In the genomic region with DNA sequence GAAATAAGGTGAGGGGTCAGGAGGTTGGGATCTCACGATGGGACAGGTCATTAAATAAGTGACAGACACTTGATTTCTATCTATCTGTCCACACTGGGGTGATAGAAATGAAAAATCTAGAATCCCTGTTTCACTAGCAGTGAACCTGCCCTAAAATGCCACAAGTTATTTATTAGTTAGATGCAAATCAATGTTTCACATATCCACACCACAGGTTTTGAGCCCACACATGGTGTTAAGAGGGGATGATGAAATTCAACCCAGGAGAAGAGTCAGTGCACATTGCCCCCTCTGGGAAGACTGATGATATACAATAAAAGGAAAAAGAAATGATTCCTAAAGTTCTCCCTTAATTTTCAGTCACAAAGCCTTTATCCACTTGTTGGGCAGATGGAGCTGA, we compare ENCODE assay signal across 26 cellular contexts. TPM values are rescaled to one million over a fixed set of nuclear protein-coding genes. Genes with fewer than 3 reads are reported as not detected.
DNase-seq lines count a peak whose midpoint lies in the region; ATAC-seq, FAIRE-seq and TF ChIP-seq lines count a peak whose summit lies in the region.
"Had no signal": no experiment of that assay in that cellular context is flagged by ENCODE, and none has a peak within 500 bp of the region (broad histone marks: within the 10 kb centered on the region; RNA-seq: fewer than 3 reads in every experiment).

No MANE protein-coding gene starts in this region.

- ATAC-seq in GM18873 (IDR thresholded peaks at IDR 0.05; ENCODE audit: low FRiP score, unreplicated experiment) (peak; percentile 57), GM21447 (IDR thresholded peaks at IDR 0.05; ENCODE audit: unreplicated experiment) (peak; percentile 49), HG03159 (IDR thresholded peaks at IDR 0.05; ENCODE audit: unreplicated experiment) (peak; percentile 45), HG02884 (IDR thresholded peaks at IDR 0.05; ENCODE audit: unreplicated experiment) (no peak)
- ATAC-seq: activated CD8-positive, alpha-beta T cell treated with anti-CD3 and anti-CD28 coated beads, Interleukin-2, amount 10 ng/mL, durations not matched to agents 7 days and 5 days; activated T-cell treated with anti-CD3 and anti-CD28 coated beads, Interleukin-2, amount 50 U/mL, for 72 hours; body of pancreas; CD8-positive, alpha-beta T cell; naive thymus-derived CD8-positive, alpha-beta T cell had no signal

- H2BK5ac ChIP-seq in H1 (ENCODE audit: low read depth, low read length): no peak overlapping the region

- no peak overlapping the region for H3K56ac ChIP-seq in H1 (replicated peaks; ENCODE audit: insufficient read length, low read depth, low read length)

- no peak overlapping the region for H2BK12ac ChIP-seq in H1 (ENCODE audit: low read depth, low read length)

- no peak overlapping the region for H2AK5ac ChIP-seq in H1 (ENCODE audit: low read depth, low read length)

- 0 out of 2 replicates have a peak overlapping the region, but pooled peaks have one; percentile 48 for H4K8ac ChIP-seq in H1 (ENCODE audit: extremely low read depth, insufficient read depth, low read length)

- H3K4me3 ChIP-seq in H1 (ENCODE audit: extremely low read depth in 1 of 4, insufficient read depth in 2 of 4, low read depth in 3 of 4, low read length in 4 of 4) (no peak overlapping the region), colonic mucosa (no peak overlapping the region)
- H3K4me3 ChIP-seq: body of pancreas, stomach, upper lobe of left lung had no signal

- H4K91ac ChIP-seq in H1 (replicated peaks; ENCODE audit: insufficient read length, low read length): no peak overlapping the region

- H2AFZ ChIP-seq in H1 (ENCODE audit: low read length): no peak overlapping the region

- no peak for DNase-seq in H1 (ENCODE audit: low read depth in 1 of 2, low spot score in 2 of 2)
- DNase-seq in NCI-H1436 (lab: John Stamatoyannopoulos, UW): no peak
- no peak for DNase-seq in activated T-cell treated with anti-CD3 and anti-CD28 coated beads, Interleukin-2, amount 50 U/mL, for 1 hour
- DNase-seq in colonic mucosa: no peak
- DNase-seq: activated CD8-positive, alpha-beta T cell treated with anti-CD3 and anti-CD28 coated beads, Interleukin-2, amount 10 ng/mL, durations not matched to agents 7 days and 5 days; activated naive CD8-positive, alpha-beta T cell treated with anti-CD3 and anti-CD28 coated beads for 36 hours; activated T-cell treated with anti-CD3 and anti-CD28 coated beads, Interleukin-2, amount 50 U/mL, for 72 hours; body of pancreas; CD8-positive, alpha-beta T cell; cortex of kidney; DND-41; foreskin fibroblast; H7; KG1; mesenchymal stem cell; naive thymus-derived CD8-positive, alpha-beta T cell; NCI-H524 treated with DMSO at 0.1 percent for 48 hours; SHP77; stimulated activated CD4-positive, alpha-beta T cell treated with anti-CD3 and anti-CD28 coated beads, Interleukin-2, amount 100 ng/mL, for 48 hours; stomach; upper lobe of left lung had no signal

- H3K4me1 ChIP-seq in H1 (replicated peaks in 1 of 4; ENCODE audit: control insufficient read depth in 3 of 4, insufficient read depth in 4 of 4, low read length in 3 of 4) (no peaks in the 10 kb centered on the region), colonic mucosa (no peaks in the 10 kb centered on the region)
- H3K4me1 ChIP-seq: body of pancreas, stomach had no signal

- H3K14ac ChIP-seq in H1 (ENCODE audit: insufficient read length): no peak overlapping the region

- H4K20me1 ChIP-seq in H1 (replicated peaks in 1 of 2; ENCODE audit: control insufficient read depth in 1 of 2, insufficient read depth in 2 of 2, low read length in 2 of 2): no peaks in the 10 kb centered on the region

- H4K5ac ChIP-seq in H1 (ENCODE audit: insufficient read length, low read depth, low read length): no peak overlapping the region

- peaks cover 2% of the 10 kb centered on the region; the same call in 1 of the 2 replicates for H3K79me1 ChIP-seq in H1 (ENCODE audit: low read depth, low read length)

- H2BK15ac ChIP-seq in H1 (ENCODE audit: low read length): peak overlapping the region; percentile 47; the same call in 1 of the 2 replicates

- no peak overlapping the region for H3K4ac ChIP-seq in H1 (replicated peaks; ENCODE audit: insufficient read length, low read depth, low read length)

- no peaks in the 10 kb centered on the region for H3K9me3 ChIP-seq in H1 (ENCODE audit: insufficient read depth in 2 of 2, low read depth in 1 of 2, low read length in 1 of 2)
- no peaks in the 10 kb centered on the region for H3K9me3 ChIP-seq in colonic mucosa
- H3K9me3 ChIP-seq: body of pancreas, upper lobe of left lung had no signal

- no peak for FAIRE-seq in H1 (lab: Jason Lieb, UNC)
- FAIRE-seq: endothelial cell of umbilical vein had no signal

- H3K79me2 ChIP-seq in H1 (ENCODE audit: control insufficient read depth in 1 of 2, insufficient read depth in 2 of 2, low read length in 2 of 2): no peaks in the 10 kb centered on the region

- no peak overlapping the region for H3K18ac ChIP-seq in H1 (ENCODE audit: extremely low read depth, low read length)

- H3K23me2 ChIP-seq in H1 (ENCODE audit: low read depth, low read length): no peaks in the 10 kb centered on the region

- H2BK20ac ChIP-seq in H1 (ENCODE audit: low read length): no peak overlapping the region

- CTCF ChIA-PET in H1 (lab: Charles Lee; ENCODE audit: partially characterized antibody): interaction anchor here (0.7 to 1.3 kb wide), 4 partner anchors 12 to 304 kb away, joined by 3 to 4 read pairs (median 4); no protein-coding TSS in a partner anchor

- no peak overlapping the region for H2BK120ac ChIP-seq in H1 (replicated peaks; ENCODE audit: low read depth, low read length)

- H3K36me3 ChIP-seq in H1 (ENCODE audit: control insufficient read depth in 2 of 4, insufficient read depth in 4 of 4, low read length in 3 of 4): no peaks in the 10 kb centered on the region
- no peaks in the 10 kb centered on the region for H3K36me3 ChIP-seq in colonic mucosa
- H3K36me3 ChIP-seq: stomach, upper lobe of left lung had no signal

- H3K4me2 ChIP-seq in H1 (ENCODE audit: insufficient read depth in 1 of 2, low read depth in 2 of 2, low read length in 2 of 2): no peak overlapping the region

- 86% methylated on average over 1 of the region's 1 CpG; no CpG with 5 or more reads in 1 of the 2 experiments for WGBS in H1 (ENCODE audit: extremely low coverage in 1 of 2, insufficient coverage in 1 of 2, insufficient read length in 1 of 2, insufficient replicate concordance in 2 of 2, low coverage in 1 of 2, low lambda C conversion rate in 2 of 2, missing lambda C conversion rate in 1 of 2), 2 experiments

- no peak for TF ChIP-seq EP300 in H1 (IDR thresholded peaks at IDR 0.05; ENCODE audit: borderline replicate concordance in 1 of 2, low read depth in 2 of 2, low read length in 2 of 2)

- no peak overlapping the region for H3K23ac ChIP-seq in H1 (ENCODE audit: insufficient read length)

- no peak for TF ChIP-seq POLR2A in H1 (IDR thresholded peaks at IDR 0.05; ENCODE audit: control extremely low read depth in 1 of 2, low read depth in 2 of 2, low read length in 2 of 2)

- H3K9ac ChIP-seq in H1 (replicated peaks in 1 of 4; ENCODE audit: extremely low read depth in 1 of 4, low read depth in 3 of 4, low read length in 3 of 4) (no peak overlapping the region), colonic mucosa (ENCODE audit: low read depth in 2 of 2, low read length in 2 of 2) (no peak overlapping the region)

- intact Hi-C loops in colonic mucosa (cut with DNase I): no loop called here

- peak; percentile 22 to 28; a peak in 3 of 4 replicates for TF ChIP-seq RAD21 in H1 (IDR thresholded peaks at IDR 0.05 in 1 of 2, conservative IDR thresholded peaks at IDR 0.05 in 1 of 2; ENCODE audit: low read depth in 2 of 2, low read length in 2 of 2)

- TF ChIP-seq CTCF in H1 (IDR thresholded peaks at IDR 0.05; ENCODE audit: control extremely low read depth in 1 of 3, insufficient read depth in 1 of 3, low read depth in 1 of 3, low read length in 3 of 3) (peak in 1 of 3 experiments; percentile 13; a peak in 1 of 4 replicates), colonic mucosa (IDR thresholded peaks at IDR 0.05) (no peak)

- H3K27me3 ChIP-seq in H1 (replicated peaks in 1 of 4; ENCODE audit: control insufficient read depth in 3 of 4, extremely low read depth in 1 of 4, insufficient read depth in 3 of 4, low read length in 3 of 4) (0 out of 7 replicates have a peak, but pooled peaks cover 0 to 2% (median 0%) of the 10 kb centered on the region in 4 experiments), colonic mucosa (no peaks in the 10 kb centered on the region)
- H3K27me3 ChIP-seq: body of pancreas, stomach, upper lobe of left lung had no signal

- POLR2A ChIA-PET in H1 (lab: Charles Lee; ENCODE audit: partially characterized antibody): interaction anchor here (0.7 kb wide), 1 partner anchor 188 kb away, joined by 3 read pairs; no protein-coding TSS in a partner anchor

- H3K27ac ChIP-seq in H1 (ENCODE audit: low read depth, low read length) (no peak overlapping the region), colonic mucosa (no peak overlapping the region)
- H3K27ac ChIP-seq: body of pancreas, stomach, upper lobe of left lung had no signal

TF ChIP-seq in H1, 55 proteins besides CTCF, POLR2A, EP300 and RAD21 (continues in another document):
- TF ChIP-seq CBX5 (IDR thresholded peaks at IDR 0.05; ENCODE audit: low read depth, low read length): no peak
- no peak for TF ChIP-seq CHD1 (IDR thresholded peaks at IDR 0.05; ENCODE audit: low read depth, low read length)
- TF ChIP-seq GABPA (IDR thresholded peaks at IDR 0.05; ENCODE audit: borderline replicate concordance, insufficient read depth, low read length): no peak
- TF ChIP-seq ASH2L (IDR thresholded peaks at IDR 0.05; ENCODE audit: low read length): no peak
- no peak for TF ChIP-seq SUZ12 (IDR thresholded peaks at IDR 0.05; ENCODE audit: low read length)
- no peak for TF ChIP-seq BCL11A (IDR thresholded peaks at IDR 0.05; ENCODE audit: low read depth in 2 of 2, low read length in 2 of 2)
- no peak for TF ChIP-seq SP4 (IDR thresholded peaks at IDR 0.05; ENCODE audit: low read length)
- TF ChIP-seq HDAC2 (IDR thresholded peaks at IDR 0.05; ENCODE audit: borderline replicate concordance in 1 of 2, low read depth in 2 of 2, low read length in 2 of 2): no peak
- TF ChIP-seq KDM4A (IDR thresholded peaks at IDR 0.05; ENCODE audit: low read depth, low read length, severe bottlenecking): no peak
- no peak for TF ChIP-seq NANOG (IDR thresholded peaks at IDR 0.05; ENCODE audit: insufficient read depth, low read depth, low read length, poor library complexity, severe bottlenecking)
- TF ChIP-seq CREB1 (IDR thresholded peaks at IDR 0.05): no peak

RNA-seq across cellular contexts. Expression of gene NTPCR, which starts 10.1 kb away (rescaled TPM):
- 68.6 and 73.1 TPM in 2 replicates for total RNA-seq in H1 (2021; fragmentation: NEBNext Ultra II Directional; extraction: Animal tissue kit (Norgen Biotek cat#: 25700))
- 17.3 and 22.6 TPM in 2 replicates for polyA plus RNA-seq in H1 (2011; rRNA removed)
- polyA plus RNA-seq in H1 (2011; cell fraction: cytosol; rRNA removed): 27.6 TPM
- 22.2 TPM for polyA plus RNA-seq in H1 (2011; cell fraction: nucleus; rRNA removed)
- polyA plus RNA-seq in H1 (2012, experiment 1 of 2): 70.9 to 94.3 TPM (median 85.5 TPM) in 4 replicates
- polyA plus RNA-seq in H1 (2012, experiment 2 of 2): 50.5 TPM
- 61.7 TPM for polyA plus RNA-seq in H1 (2013, experiment 1 of 2)
- polyA plus RNA-seq in H1 (2013, experiment 2 of 2): 63.0 TPM
- polyA minus RNA-seq in H1 (2011; rRNA and poly(A)+ RNA removed): 23.6 and 28.6 TPM in 2 replicates
- 24.2 TPM for polyA minus RNA-seq in H1 (2011; cell fraction: cytosol; rRNA and poly(A)+ RNA removed)
- polyA minus RNA-seq in H1 (2011; cell fraction: nucleus; rRNA and poly(A)+ RNA removed): 51.5 TPM
- total RNA-seq in colonic mucosa: 10 to 100 TPM; 57.0 to 64.8 TPM
